In the genomic region with DNA sequence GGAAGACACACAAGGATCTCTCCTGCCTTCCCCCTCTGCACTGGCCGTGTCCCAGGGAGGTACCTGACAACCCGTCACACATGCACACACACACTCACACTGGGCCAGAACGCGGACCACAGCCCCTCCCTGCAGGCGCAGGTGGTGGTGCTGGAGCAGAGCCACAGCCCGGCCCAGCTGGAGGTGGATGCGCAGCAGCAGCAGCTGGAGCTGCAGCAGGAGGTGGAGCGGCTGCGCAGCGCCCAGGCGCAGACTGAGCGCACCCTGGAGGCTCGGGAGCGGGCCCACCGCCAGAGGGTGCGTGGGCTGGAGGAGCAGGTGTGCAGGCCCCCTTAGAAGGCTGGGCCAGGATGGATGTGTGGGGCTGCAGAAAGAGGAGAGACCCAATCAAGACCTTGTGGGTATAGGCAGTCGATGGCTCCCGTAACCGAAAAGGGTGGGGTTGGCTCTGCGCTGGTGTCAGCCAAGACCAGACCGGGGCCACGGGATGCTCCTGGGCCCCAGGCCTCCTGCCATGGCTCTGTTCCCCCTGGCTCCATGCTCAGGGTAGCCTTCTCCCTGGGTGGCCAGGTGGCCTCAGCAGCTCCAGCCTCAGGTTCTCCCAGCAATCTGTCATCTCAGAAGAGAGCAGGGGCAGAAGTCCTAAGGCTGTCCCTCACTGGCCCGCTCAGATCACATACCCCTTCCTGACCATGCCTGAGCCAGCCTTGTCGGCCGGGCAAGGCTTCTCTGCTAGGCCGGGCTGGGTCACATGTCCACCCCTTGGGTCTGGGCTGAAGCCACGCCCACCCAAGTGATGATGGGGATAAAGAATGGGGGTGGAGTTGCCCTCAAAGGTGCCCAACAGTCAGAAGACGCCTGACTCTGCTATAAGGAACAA, we compare ENCODE assay signal across 2 cellular contexts.
TF ChIP-seq lines count a peak whose summit lies in the region.

No MANE protein-coding gene starts in this region.

TF ChIP-seq in IMR-90, 13 proteins besides CTCF, POLR2A, EP300 and RAD21:
- TF ChIP-seq, protein P1, sequence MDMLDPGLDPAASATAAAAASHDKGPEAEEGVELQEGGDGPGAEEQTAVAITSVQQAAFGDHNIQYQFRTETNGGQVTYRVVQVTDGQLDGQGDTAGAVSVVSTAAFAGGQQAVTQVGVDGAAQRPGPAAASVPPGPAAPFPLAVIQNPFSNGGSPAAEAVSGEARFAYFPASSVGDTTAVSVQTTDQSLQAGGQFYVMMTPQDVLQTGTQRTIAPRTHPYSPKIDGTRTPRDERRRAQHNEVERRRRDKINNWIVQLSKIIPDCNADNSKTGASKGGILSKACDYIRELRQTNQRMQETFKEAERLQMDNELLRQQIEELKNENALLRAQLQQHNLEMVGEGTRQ (IDR thresholded peaks at IDR 0.05; ENCODE audit: low read depth, low read length), result peak; percentile 74
- no peak for TF ChIP-seq CHD1 (IDR thresholded peaks at IDR 0.05; ENCODE audit: low read depth, low read length)

TF ChIP-seq in SK-N-SH, 30 proteins besides CTCF, POLR2A, EP300 and RAD21:
- no peak for TF ChIP-seq MXI1 (IDR thresholded peaks at IDR 0.05; ENCODE audit: low read depth, low read length)
- TF ChIP-seq, protein P2, sequence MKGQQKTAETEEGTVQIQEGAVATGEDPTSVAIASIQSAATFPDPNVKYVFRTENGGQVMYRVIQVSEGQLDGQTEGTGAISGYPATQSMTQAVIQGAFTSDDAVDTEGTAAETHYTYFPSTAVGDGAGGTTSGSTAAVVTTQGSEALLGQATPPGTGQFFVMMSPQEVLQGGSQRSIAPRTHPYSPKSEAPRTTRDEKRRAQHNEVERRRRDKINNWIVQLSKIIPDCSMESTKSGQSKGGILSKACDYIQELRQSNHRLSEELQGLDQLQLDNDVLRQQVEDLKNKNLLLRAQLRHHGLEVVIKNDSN (IDR thresholded peaks at IDR 0.05; ENCODE audit: borderline replicate concordance, low read depth), result peak; percentile 68; the same call in 1 of the 2 replicates
